In the genomic region with DNA sequence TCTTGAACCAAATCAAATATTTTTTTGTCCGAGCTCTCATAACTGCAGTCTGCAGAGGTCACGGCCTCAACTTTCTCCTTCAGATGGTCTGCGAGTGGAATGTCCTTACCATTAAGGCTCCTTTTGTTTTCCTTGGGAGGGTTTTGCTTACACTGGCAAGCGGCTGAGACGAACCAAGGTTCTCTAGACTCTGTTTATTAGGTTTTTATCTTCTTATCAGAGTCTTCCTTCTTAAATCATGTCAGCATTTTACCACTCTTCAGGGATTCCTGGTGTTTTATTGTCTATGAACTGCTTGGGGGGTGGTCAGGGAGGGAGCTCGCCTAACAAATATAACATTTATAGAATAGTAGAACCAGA, we compare ENCODE assay signal across 12 cellular contexts.
DNase-seq lines count a peak whose midpoint lies in the region; ATAC-seq and TF ChIP-seq lines count a peak whose summit lies in the region.
"Had no signal": no experiment of that assay in that cellular context is flagged by ENCODE, and none has a peak within 500 bp of the region (broad histone marks: within the 10 kb centered on the region; RNA-seq: fewer than 3 reads in every experiment).

No MANE protein-coding gene starts in this region.

- H3K4me3 ChIP-seq in uterus: no peak overlapping the region
- H3K4me3 ChIP-seq: stomach had no signal

- peak in 1 of 2 donors; percentile 68 for ATAC-seq in left cardiac atrium
- ATAC-seq in HG02588 (IDR thresholded peaks at IDR 0.05; ENCODE audit: unreplicated experiment): no peak

- no peak for TF ChIP-seq POLR2A in uterus (IDR thresholded peaks at IDR 0.05)

- H3K4me3 Mint-ChIP-seq in chondrocyte (ENCODE audit: unreplicated experiment) (peak overlapping the region; percentile 45), nephron (peak overlapping the region; percentile 47 to 64 (median 48))
- H3K4me3 Mint-ChIP-seq: T-helper 2 cell treated with Interferon-gamma antibody and Interleukin-4, amounts not matched to agents 5 μg/mL and 100 μg/mL, for 36 hours had no signal

- intact Hi-C loops in left cardiac atrium (cut with DNase I): no loop called here
- intact Hi-C loops in cardiac septum (cut with DNase I): no loop called here
- intact Hi-C loops in uterus (cut with DNase I; ENCODE audit: low total_unique reads): no loop called here

- H3K4me1 Mint-ChIP-seq in chondrocyte (ENCODE audit: low read depth) (peaks cover 55% of the 10 kb centered on the region), nephron (peaks cover 36% of the 10 kb centered on the region)

- H3K36me3 ChIP-seq in uterus: no peaks in the 10 kb centered on the region
- H3K36me3 ChIP-seq: stomach had no signal

- H3K9me3 Mint-ChIP-seq in chondrocyte (ENCODE audit: low read depth) (peaks cover 8% of the 10 kb centered on the region), nephron (no peaks in the 10 kb centered on the region)
- H3K9me3 Mint-ChIP-seq: T-helper 2 cell treated with Interferon-gamma antibody and Interleukin-4, amounts not matched to agents 5 μg/mL and 100 μg/mL, for 36 hours had no signal

- peak overlapping the region; percentile 96 for H3K27ac Mint-ChIP-seq in chondrocyte (ENCODE audit: unreplicated experiment)
- peak overlapping the region; percentile 93 to 99 (median 98) for H3K27ac Mint-ChIP-seq in nephron
- H3K27ac Mint-ChIP-seq: T-helper 2 cell treated with Interferon-gamma antibody and Interleukin-4, amounts not matched to agents 5 μg/mL and 100 μg/mL, for 36 hours had no signal

- peak overlapping the region; percentile 43 to 47 for H3K27ac ChIP-seq in uterus
- H3K27ac ChIP-seq: stomach had no signal

- H3K9me3 ChIP-seq in uterus: no peaks in the 10 kb centered on the region
- H3K9me3 ChIP-seq: stomach had no signal

- H3K36me3 Mint-ChIP-seq in chondrocyte (ENCODE audit: low read depth) (peaks cover 1% of the 10 kb centered on the region), nephron (ENCODE audit: low read depth) (no peaks in the 10 kb centered on the region)

- DNase-seq in left cardiac atrium: peak; percentile 33
- no peak for DNase-seq in cardiac septum (ENCODE audit: low spot score)
- no peak for DNase-seq in chondrocyte (ENCODE audit: low spot score)
- no peak for DNase-seq in uterus
- DNase-seq in NCI-H748 treated with DMSO at 0.1 percent for 48 hours (lab: John Stamatoyannopoulos, UW): no peak
- DNase-seq in NCI-H2196 treated with DMSO at 0.1 percent for 48 hours (lab: John Stamatoyannopoulos, UW; ENCODE audit: unreplicated experiment): no peak
- DNase-seq: NCI-H1436 treated with DMSO at 0.1 percent for 48 hours; stimulated activated CD4-positive, alpha-beta T cell treated with anti-CD3 and anti-CD28 coated beads, Interleukin-4, amount 100 ng/mL, for 24 hours; stomach had no signal

- TF ChIP-seq CTCF in chondrocyte (IDR thresholded peaks at IDR 0.05): no peak
- TF ChIP-seq CTCF in nephron (IDR thresholded peaks at IDR 0.05; ENCODE audit: unreplicated experiment in 3 of 3): no peak
- TF ChIP-seq CTCF in uterus (IDR thresholded peaks at IDR 0.05): no peak

- no peaks in the 10 kb centered on the region for H3K27me3 ChIP-seq in uterus
- H3K27me3 ChIP-seq: stomach had no signal

- H3K4me1 ChIP-seq in uterus: no peaks in the 10 kb centered on the region

- no peaks in the 10 kb centered on the region for H3K27me3 Mint-ChIP-seq in chondrocyte (ENCODE audit: low read depth)
- no peaks in the 10 kb centered on the region for H3K27me3 Mint-ChIP-seq in nephron (ENCODE audit: low read depth)
